In the genomic region with DNA sequence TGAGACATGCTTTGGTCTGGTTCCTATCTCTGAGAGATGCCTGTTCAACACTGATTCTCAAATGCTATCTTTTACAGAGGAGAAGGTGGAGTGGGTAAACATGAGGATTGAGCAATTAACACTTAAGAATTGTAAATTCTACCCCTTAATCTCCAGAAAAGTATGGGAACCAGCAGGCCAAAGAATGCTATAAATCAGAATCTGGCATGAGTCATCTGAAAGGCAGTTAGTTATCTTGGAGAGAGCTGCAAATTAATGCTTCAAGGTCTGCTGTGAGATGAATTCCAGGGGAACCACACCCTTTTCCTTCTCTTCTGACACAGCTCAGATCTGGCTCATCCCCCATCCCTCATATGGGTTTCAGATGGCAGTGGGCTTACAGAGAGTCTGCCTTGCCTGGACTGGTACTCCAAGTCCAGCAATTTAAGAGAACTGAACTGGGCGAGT, we compare ENCODE assay signal across 7 cellular contexts. TPM values are rescaled to one million over a fixed set of nuclear protein-coding genes. Genes with fewer than 3 reads are reported as not detected.
DNase-seq lines count a peak whose midpoint lies in the region; ATAC-seq, FAIRE-seq and TF ChIP-seq lines count a peak whose summit lies in the region.

No MANE protein-coding gene starts in this region.

- no peaks in the 10 kb centered on the region for H3K27me3 ChIP-seq in esophagus squamous epithelium

- H3K27ac ChIP-seq in esophagus squamous epithelium (peak overlapping the region; percentile 97 to 100 (median 98)), skin epidermis (peak overlapping the region in 20 of 21 experiments; percentile 60 to 100 (median 99))

- H3K4me3 ChIP-seq in esophagus squamous epithelium (peak overlapping the region in 3 of 4 donors; percentile 82 to 99 (median 87)), skin epidermis (no peak overlapping the region)

- TF ChIP-seq CTCF in esophagus squamous epithelium (IDR thresholded peaks at IDR 0.05), result no peak

- WGBS in esophagus squamous epithelium, 2 donors, result 57% methylated on average over 1 of the region's 1 CpG; no CpG with 5 or more reads in 1 of the 2 donors

- peaks cover 40 to 88% (median 59%) of the 10 kb centered on the region in 3 donors for H3K4me1 ChIP-seq in esophagus squamous epithelium

- 0 out of 2 replicates have a peak, but pooled peaks have one; percentile 26 for TF ChIP-seq POLR2A in H54 (IDR thresholded peaks at IDR 0.05; ENCODE audit: low read depth, low read length)
- TF ChIP-seq POLR2A in esophagus squamous epithelium (IDR thresholded peaks at IDR 0.05), result no peak

- no peak for DNase-seq in H54 (ENCODE audit: insufficient read length, low spot score)
- peak; percentile 94 for DNase-seq in RPMI7951 (ENCODE audit: low read depth)
- no peak for DNase-seq in esophagus squamous epithelium (lab: John Stamatoyannopoulos, UW)
- DNase-seq in NCI-H2171 treated with DMSO at 0.1 percent for 48 hours (lab: John Stamatoyannopoulos, UW), result no peak
- no peak for DNase-seq in nucleus accumbens (lab: John Stamatoyannopoulos, UW)

- peaks cover 22 to 41% (median 23%) of the 10 kb centered on the region in 3 donors for H3K36me3 ChIP-seq in esophagus squamous epithelium

- intact Hi-C loops in esophagus squamous epithelium (cut with DNase I), result no loop called here

- peak; percentile 38 for FAIRE-seq in H54 (lab: Jason Lieb, UNC)

- H3K9me3 ChIP-seq in esophagus squamous epithelium, result no peaks in the 10 kb centered on the region

- ATAC-seq in HG03097 (IDR thresholded peaks at IDR 0.05; ENCODE audit: low FRiP score, unreplicated experiment), result no peak

RNA-seq across cellular contexts. Expression of a gene that starts 5.2 kb away (rescaled TPM):
- 165 and 220 TPM in 2 replicates for total RNA-seq in RPMI7951 (2014; rRNA removed; shearing (Covaris generic))
- 100 to 1,000 TPM; 301 to 611 (median 447) TPM for total RNA-seq in esophagus squamous epithelium

RNA-seq across cellular contexts. Expression of a gene that starts 48.4 kb away (rescaled TPM):
- 1,017 and 1,277 TPM in 2 replicates for total RNA-seq in RPMI7951 (2014; rRNA removed; shearing (Covaris generic))
- 1,000 to 10,000 TPM in 3 of 4 donors, 100 to 1,000 TPM in 1; 900 to 2,319 (median 1,590) TPM for total RNA-seq in esophagus squamous epithelium

Comparison
In these comparisons a context has a peak if more than half of its experiments do, and no peak if none do; other contexts are left out.
1. H3K4me3 ChIP-seq: peak in esophagus squamous epithelium (3 of 4); none in skin epidermis (0 of 7).